In the genomic region with DNA sequence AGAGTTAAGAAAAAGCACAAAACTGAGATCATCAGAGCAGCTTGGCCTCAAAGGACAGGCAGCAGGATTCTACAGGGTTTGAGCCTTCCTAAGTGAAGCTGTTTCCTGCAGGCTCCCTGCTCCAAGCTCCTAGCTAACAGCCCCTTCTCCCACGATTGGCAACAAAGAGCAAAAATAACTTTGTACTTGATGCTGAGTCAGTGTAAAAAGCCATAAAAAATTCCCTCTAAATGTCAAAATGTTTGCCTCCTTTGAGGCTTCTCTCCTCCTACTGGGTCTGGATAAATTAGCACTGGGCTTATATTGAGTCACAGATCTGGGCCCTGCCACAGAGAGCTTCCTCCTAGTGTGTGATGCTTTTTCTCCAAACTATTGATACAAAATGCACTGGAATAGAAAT, we compare ENCODE assay signal across 11 cellular contexts.
DNase-seq lines count a peak whose midpoint lies in the region; ATAC-seq and TF ChIP-seq lines count a peak whose summit lies in the region.
"Had no signal": no experiment of that assay in that cellular context is flagged by ENCODE, and none has a peak within 500 bp of the region (broad histone marks: within the 10 kb centered on the region; RNA-seq: fewer than 3 reads in every experiment).

No MANE protein-coding gene starts in this region.

- H3K4me1 ChIP-seq in adipocyte (ENCODE audit: control insufficient read depth, insufficient read depth, low read length), result peaks cover 50% of the 10 kb centered on the region
- H3K4me1 ChIP-seq in left ventricle myocardium inferior, result peaks cover 13% of the 10 kb centered on the region
- H3K4me1 ChIP-seq in skeletal muscle satellite cell (ENCODE audit: control insufficient read depth, insufficient read depth, low read length), result peaks cover 52% of the 10 kb centered on the region
- H3K4me1 ChIP-seq: ascending aorta, SJSA1 had no signal

- peak overlapping the region; percentile 40 for H3K27ac ChIP-seq in left ventricle myocardium inferior (replicated peaks)
- H3K27ac ChIP-seq: SJSA1 had no signal

- H3K27me3 ChIP-seq in adipocyte (replicated peaks; ENCODE audit: control insufficient read depth, insufficient read depth, low read length) (no peaks in the 10 kb centered on the region), left ventricle myocardium inferior (ENCODE audit: low read depth) (no peaks in the 10 kb centered on the region), skeletal muscle satellite cell (ENCODE audit: control insufficient read depth, insufficient read depth, low read length) (no peaks in the 10 kb centered on the region)
- H3K27me3 ChIP-seq: ascending aorta, SJSA1 had no signal

- H3K9ac ChIP-seq in adipocyte (ENCODE audit: low read length), result peak overlapping the region; percentile 79
- peak overlapping the region; percentile 59 for H3K9ac ChIP-seq in skeletal muscle satellite cell (ENCODE audit: low read depth, low read length)

- TF ChIP-seq CTCF in left ventricle myocardium inferior (IDR thresholded peaks at IDR 0.05; ENCODE audit: borderline replicate concordance) (no peak), MCF 10A (IDR thresholded peaks at IDR 0.05; ENCODE audit: unreplicated experiment) (no peak)

- no peaks in the 10 kb centered on the region for H3K27me3 Mint-ChIP-seq in activated naive CD8-positive, alpha-beta T cell treated with anti-CD3 and anti-CD28 coated beads for 36 hours
- H3K27me3 Mint-ChIP-seq in MCF 10A (ENCODE audit: insufficient read depth, unreplicated experiment), result no peaks in the 10 kb centered on the region

- no peak overlapping the region for H3K4me3 ChIP-seq in adipocyte (ENCODE audit: low read length)
- H3K4me3 ChIP-seq in left ventricle myocardium inferior, result no peak overlapping the region
- no peak overlapping the region for H3K4me3 ChIP-seq in skeletal muscle satellite cell (ENCODE audit: low read length)
- H3K4me3 ChIP-seq: ascending aorta, SJSA1 had no signal

- CTCF ChIA-PET in MCF 10A (lab: Yijun Ruan, JAX), result interaction anchor here (1.2 kb wide), 1 partner anchor 108 kb away, joined by 3 read pairs; no protein-coding TSS in a partner anchor

- no peaks in the 10 kb centered on the region for H3K9me3 ChIP-seq in adipocyte (ENCODE audit: control insufficient read depth, low read length)
- H3K9me3 ChIP-seq in left ventricle myocardium inferior (replicated peaks), result no peaks in the 10 kb centered on the region
- H3K9me3 ChIP-seq in skeletal muscle satellite cell (replicated peaks; ENCODE audit: low read length), result no peaks in the 10 kb centered on the region
- H3K9me3 ChIP-seq: ascending aorta, SJSA1 had no signal

- in situ Hi-C loops in KBM-7 (cut with MboI; ENCODE audit: low pct_unique_long_range_greater_than_20kb, low sequenced_read_pairs), result no loop called here

- no peaks in the 10 kb centered on the region for H3K36me3 ChIP-seq in adipocyte (ENCODE audit: control insufficient read depth, insufficient read depth, low read length, severe bottlenecking)
- H3K36me3 ChIP-seq in left ventricle myocardium inferior, result peaks cover 7% of the 10 kb centered on the region
- H3K36me3 ChIP-seq in skeletal muscle satellite cell (ENCODE audit: insufficient read depth, low read length), result no peaks in the 10 kb centered on the region
- H3K36me3 ChIP-seq: SJSA1 had no signal

- intact Hi-C loops in left ventricle myocardium inferior (cut with micrococcal nuclease) (no loop called here), MCF 10A (cut with micrococcal nuclease) (no loop called here)

- DNase-seq in GM03348 (ENCODE audit: low spot score) (peak; percentile 70), adipocyte (ENCODE audit: low read depth) (peak; percentile 53), left ventricle myocardium inferior (no peak), KBM-7 (no peak), MCF 10A (ENCODE audit: unreplicated experiment) (no peak)
- DNase-seq in activated naive CD8-positive, alpha-beta T cell treated with anti-CD3 and anti-CD28 coated beads for 36 hours, result no peak

- no peak overlapping the region for H3K4me3 Mint-ChIP-seq in activated naive CD8-positive, alpha-beta T cell treated with anti-CD3 and anti-CD28 coated beads for 36 hours
- H3K4me3 Mint-ChIP-seq in MCF 10A (ENCODE audit: unreplicated experiment), result no peak overlapping the region
- H3K4me3 Mint-ChIP-seq: WTC11 had no signal

- no peaks in the 10 kb centered on the region for H3K9me3 Mint-ChIP-seq in activated naive CD8-positive, alpha-beta T cell treated with anti-CD3 and anti-CD28 coated beads for 36 hours
- no peaks in the 10 kb centered on the region for H3K9me3 Mint-ChIP-seq in MCF 10A (ENCODE audit: unreplicated experiment)

- peak overlapping the region; percentile 12 for H3K4me2 ChIP-seq in skeletal muscle satellite cell (ENCODE audit: low read length)

- H3K36me3 Mint-ChIP-seq in activated naive CD8-positive, alpha-beta T cell treated with anti-CD3 and anti-CD28 coated beads for 36 hours, result peaks cover 8% of the 10 kb centered on the region
- H3K36me3 Mint-ChIP-seq in MCF 10A (ENCODE audit: insufficient read depth, unreplicated experiment), result peaks cover 7% of the 10 kb centered on the region
- H3K36me3 Mint-ChIP-seq: WTC11 had no signal

- no peak overlapping the region for H3K27ac Mint-ChIP-seq in activated naive CD8-positive, alpha-beta T cell treated with anti-CD3 and anti-CD28 coated beads for 36 hours
- no peak overlapping the region for H3K27ac Mint-ChIP-seq in MCF 10A (ENCODE audit: low read depth, unreplicated experiment)
- H3K27ac Mint-ChIP-seq: WTC11 had no signal

- POLR2A ChIA-PET in MCF 10A (lab: Yijun Ruan, JAX), result interaction anchor here (0.6 kb wide), 1 partner anchor 918 kb away, joined by 3 read pairs; no protein-coding TSS in a partner anchor

- ATAC-seq in GM19455 (IDR thresholded peaks at IDR 0.05; ENCODE audit: unreplicated experiment), result no peak

- no TSS peak for BruUV-seq in MCF 10A (replicated peaks; lab: Mats Ljungman, UMichigan)

- H3K4me1 Mint-ChIP-seq in activated naive CD8-positive, alpha-beta T cell treated with anti-CD3 and anti-CD28 coated beads for 36 hours, result peaks cover 10% of the 10 kb centered on the region
- H3K4me1 Mint-ChIP-seq in MCF 10A (ENCODE audit: insufficient read depth, unreplicated experiment), result no peaks in the 10 kb centered on the region

Comparison
In these comparisons a context has a peak if more than half of its experiments do, and no peak if none do; other contexts are left out.
1. DNase-seq: peak in GM03348 (single experiment) and adipocyte (single experiment); none in left ventricle myocardium inferior (single experiment), activated naive CD8-positive, alpha-beta T cell treated with anti-CD3 and anti-CD28 coated beads for 36 hours (single experiment), KBM-7 (single experiment) and MCF 10A (single experiment).